20 cellular contexts compared by ENCODE assay signal in the genomic region with DNA sequence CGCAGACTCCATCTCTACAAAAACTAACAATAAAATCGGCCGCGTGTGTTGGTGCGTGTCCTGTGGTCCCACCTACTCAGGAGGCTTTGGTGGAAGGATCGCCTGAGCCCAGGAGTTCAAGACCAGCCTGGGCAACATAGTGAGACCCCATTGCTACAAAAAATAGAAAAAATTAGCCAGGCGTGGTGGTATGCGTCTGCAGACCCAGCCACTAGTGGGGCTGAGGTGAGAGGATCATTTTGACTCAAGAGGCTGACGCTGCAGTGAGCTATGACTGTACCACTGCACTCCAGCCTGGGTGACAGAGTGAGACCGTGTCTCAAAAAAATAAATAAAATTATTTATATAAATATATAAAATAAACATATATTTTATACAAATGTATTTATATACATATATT. TPM values are rescaled to one million over a fixed set of nuclear protein-coding genes. Genes with fewer than 3 reads are reported as not detected.
DNase-seq lines count a peak whose midpoint lies in the region; ATAC-seq, FAIRE-seq and TF ChIP-seq lines count a peak whose summit lies in the region.
"Had no signal": no experiment of that assay in that cellular context is flagged by ENCODE, and none has a peak within 500 bp of the region (broad histone marks: within the 10 kb centered on the region; RNA-seq: fewer than 3 reads in every experiment).

No MANE protein-coding gene starts in this region.

- ATAC-seq in stimulated activated naive CD8-positive, alpha-beta T cell treated with anti-CD3 and anti-CD28 coated beads, Interleukin-15, amount 100 ng/mL, for 72 hours = peak; percentile 86
- ATAC-seq in stimulated activated naive CD8-positive, alpha-beta T cell treated with anti-CD3 and anti-CD28 coated beads, Interleukin-15, Interleukin-2, amounts not matched to agents 100 U/mL and 50 U/mL, for 24 hours = no peak
- no peak for ATAC-seq in HG02642 (IDR thresholded peaks at IDR 0.05; ENCODE audit: poor library complexity, unreplicated experiment)
- ATAC-seq: A549, PC-3 had no signal

- H3K9me3 Mint-ChIP-seq in stimulated activated naive CD8-positive, alpha-beta T cell treated with anti-CD3 and anti-CD28 coated beads, Interleukin-15, amount 100 ng/mL, for 72 hours = no peaks in the 10 kb centered on the region
- H3K9me3 Mint-ChIP-seq: CD8-positive, alpha-beta memory T cell had no signal

- H3K36me3 ChIP-seq in kidney (ENCODE audit: control insufficient read depth in 1 of 2, insufficient read depth in 2 of 2, low read length in 2 of 2) = peaks cover 4 to 16% of the 10 kb centered on the region in 2 donors

- intact Hi-C loops in kidney (cut with DNase I) = no loop called here

- H3K9me3 ChIP-seq in kidney (ENCODE audit: control insufficient read depth in 1 of 2, low read length in 2 of 2) = no peaks in the 10 kb centered on the region
- H3K9me3 ChIP-seq: A549 had no signal

- no peaks in the 10 kb centered on the region for H3K4me1 Mint-ChIP-seq in stimulated activated naive CD8-positive, alpha-beta T cell treated with anti-CD3 and anti-CD28 coated beads, Interleukin-15, amount 100 ng/mL, for 72 hours
- H3K4me1 Mint-ChIP-seq: CD8-positive, alpha-beta memory T cell had no signal

- no peak overlapping the region for H3K27ac ChIP-seq in kidney (ENCODE audit: low read depth in 2 of 2, low read length in 2 of 2)
- no peak overlapping the region for H3K27ac ChIP-seq in coronary artery
- H3K27ac ChIP-seq: A549; BLaER1 treated with 17β-estradiol and CSF1 and Interleukin-3, amounts not matched to agents 10 nM and 100 nM; RWPE1 had no signal

- H3K4me3 Mint-ChIP-seq in stimulated activated naive CD8-positive, alpha-beta T cell treated with anti-CD3 and anti-CD28 coated beads, Interleukin-15, amount 100 ng/mL, for 72 hours = no peak overlapping the region
- H3K4me3 Mint-ChIP-seq: CD8-positive, alpha-beta memory T cell had no signal

- no peak for TF ChIP-seq CTCF in kidney (IDR thresholded peaks at IDR 0.05; ENCODE audit: borderline replicate concordance, extremely low read depth, insufficient read depth)
- TF ChIP-seq CTCF in coronary artery (IDR thresholded peaks at IDR 0.05) = no peak

- DNase-seq in activated effector memory CD4-positive, alpha-beta T cell treated with anti-CD3 and anti-CD28 coated beads, Interleukin-2, amount 50 U/mL, for 16 hours = peak; percentile 41
- no peak for DNase-seq in activated effector memory CD4-positive, alpha-beta T cell treated with Interleukin-2 at 50 U/mL for 16 hours
- peak in 1 of 2 donors; percentile 66 for DNase-seq in stimulated activated naive CD8-positive, alpha-beta T cell treated with anti-CD3 and anti-CD28 coated beads, Interleukin-15, amount 100 ng/mL, for 72 hours
- no peak for DNase-seq in stimulated activated naive CD8-positive, alpha-beta T cell treated with anti-CD3 and anti-CD28 coated beads, Interleukin-15, Interleukin-2, amounts not matched to agents 100 U/mL and 50 U/mL, for 24 hours
- DNase-seq in kidney = peak; percentile 10
- no peak for DNase-seq in coronary artery (ENCODE audit: low spot score)
- no peak for DNase-seq in EL
- DNase-seq: CD8-positive, alpha-beta memory T cell; DMS79 treated with DMSO at 0.1 percent for 48 hours; HCEC 1CT; NCI-H1092; NCI-H146; NCI-H2081; NCI-H774; PC-3 had no signal

- no peak overlapping the region for H3K4me3 ChIP-seq in kidney (ENCODE audit: low read length in 2 of 2)
- H3K4me3 ChIP-seq in coronary artery = no peak overlapping the region
- H3K4me3 ChIP-seq: A549; BLaER1 treated with 17β-estradiol and CSF1 and Interleukin-3, amounts not matched to agents 10 nM and 100 nM had no signal

- no peaks in the 10 kb centered on the region for H3K4me1 ChIP-seq in kidney (ENCODE audit: control insufficient read depth in 1 of 2, insufficient read depth in 1 of 2, low read depth in 1 of 2, low read length in 2 of 2)
- H3K4me1 ChIP-seq: A549; BLaER1 treated with 17β-estradiol and CSF1 and Interleukin-3, amounts not matched to agents 10 nM and 100 nM had no signal

- no peak overlapping the region for H3K9ac ChIP-seq in kidney (ENCODE audit: low read length in 2 of 2)
- H3K9ac ChIP-seq: BLaER1 treated with 17β-estradiol and CSF1 and Interleukin-3, amounts not matched to agents 10 nM and 100 nM had no signal

- H3K27me3 Mint-ChIP-seq in stimulated activated naive CD8-positive, alpha-beta T cell treated with anti-CD3 and anti-CD28 coated beads, Interleukin-15, amount 100 ng/mL, for 72 hours = no peaks in the 10 kb centered on the region
- H3K27me3 Mint-ChIP-seq: CD8-positive, alpha-beta memory T cell had no signal

- no peak for FAIRE-seq in kidney (lab: Jason Lieb, UNC)
- FAIRE-seq: A549, GM18507 had no signal

- no peak overlapping the region for H3K27ac Mint-ChIP-seq in stimulated activated naive CD8-positive, alpha-beta T cell treated with anti-CD3 and anti-CD28 coated beads, Interleukin-15, amount 100 ng/mL, for 72 hours
- H3K27ac Mint-ChIP-seq: CD8-positive, alpha-beta memory T cell had no signal

RNA-seq across cellular contexts. Expression of gene ASMTL, which starts 22.3 kb away (rescaled TPM):
- total RNA-seq in kidney = 33.3 TPM
- 29.9 TPM for polyA plus RNA-seq in kidney (ENCODE audit: insufficient read depth, low read depth, low replicate concordance)

RNA-seq across cellular contexts. Expression of gene SLC25A6, which starts 38.5 kb away (rescaled TPM):
- 357 TPM for total RNA-seq in kidney
- 654 TPM for polyA plus RNA-seq in kidney (ENCODE audit: insufficient read depth, low read depth, low replicate concordance)

Comparison
In these comparisons a context has a peak if more than half of its experiments do, and no peak if none do; other contexts are left out.
1. DNase-seq: peak in activated effector memory CD4-positive, alpha-beta T cell treated with anti-CD3 and anti-CD28 coated beads, Interleukin-2, amount 50 U/mL, for 16 hours (single experiment) and kidney (single experiment); none in activated effector memory CD4-positive, alpha-beta T cell treated with Interleukin-2 at 50 U/mL for 16 hours (single experiment), stimulated activated naive CD8-positive, alpha-beta T cell treated with anti-CD3 and anti-CD28 coated beads, Interleukin-15, Interleukin-2, amounts not matched to agents 100 U/mL and 50 U/mL, for 24 hours (single experiment), coronary artery (single experiment) and EL (single experiment).